ENCODE assay signal across 1 cellular context in the genomic region with DNA sequence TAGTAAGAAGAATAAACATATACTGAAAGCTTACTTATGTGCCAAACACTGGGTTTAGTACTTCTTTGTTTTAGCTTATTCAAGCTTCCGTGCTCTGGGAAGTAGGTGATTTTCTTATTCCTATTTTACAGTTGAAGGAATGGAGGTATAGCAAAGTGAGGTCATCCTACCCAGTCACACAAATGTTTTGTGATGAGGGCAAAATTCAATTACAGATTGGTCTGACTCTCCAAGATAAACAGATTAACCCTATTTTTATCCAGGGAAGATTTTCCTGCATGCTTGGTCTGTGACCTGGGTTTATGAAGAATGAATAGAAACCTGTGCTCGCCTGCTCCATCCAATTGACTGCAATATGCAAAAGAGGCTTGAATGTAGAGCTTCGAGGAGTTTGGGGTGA.
TF ChIP-seq lines count a peak whose summit lies in the region.

No MANE protein-coding gene starts in this region.

TF ChIP-seq in SK-N-SH treated with all-trans-retinoic acid at 6 μM for 48 hours, 23 proteins besides CTCF, POLR2A, EP300 and RAD21 (continued from another document):
- TF ChIP-seq, protein P1, sequence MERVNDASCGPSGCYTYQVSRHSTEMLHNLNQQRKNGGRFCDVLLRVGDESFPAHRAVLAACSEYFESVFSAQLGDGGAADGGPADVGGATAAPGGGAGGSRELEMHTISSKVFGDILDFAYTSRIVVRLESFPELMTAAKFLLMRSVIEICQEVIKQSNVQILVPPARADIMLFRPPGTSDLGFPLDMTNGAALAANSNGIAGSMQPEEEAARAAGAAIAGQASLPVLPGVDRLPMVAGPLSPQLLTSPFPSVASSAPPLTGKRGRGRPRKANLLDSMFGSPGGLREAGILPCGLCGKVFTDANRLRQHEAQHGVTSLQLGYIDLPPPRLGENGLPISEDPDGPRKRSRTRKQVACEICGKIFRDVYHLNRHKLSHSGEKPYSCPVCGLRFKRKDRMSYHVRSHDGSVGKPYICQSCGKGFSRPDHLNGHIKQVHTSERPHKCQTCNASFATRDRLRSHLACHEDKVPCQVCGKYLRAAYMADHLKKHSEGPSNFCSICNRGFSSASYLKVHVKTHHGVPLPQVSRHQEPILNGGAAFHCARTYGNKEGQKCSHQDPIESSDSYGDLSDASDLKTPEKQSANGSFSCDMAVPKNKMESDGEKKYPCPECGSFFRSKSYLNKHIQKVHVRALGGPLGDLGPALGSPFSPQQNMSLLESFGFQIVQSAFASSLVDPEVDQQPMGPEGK (CRISPR knock-in tag; IDR thresholded peaks at IDR 0.05; ENCODE audit: borderline replicate concordance): no peak
- TF ChIP-seq PPARA (CRISPR knock-in tag; IDR thresholded peaks at IDR 0.05; ENCODE audit: borderline replicate concordance): no peak
- no peak for TF ChIP-seq RARB (CRISPR knock-in tag; IDR thresholded peaks at IDR 0.05)
- TF ChIP-seq ARNTL (CRISPR knock-in tag; IDR thresholded peaks at IDR 0.05; ENCODE audit: borderline replicate concordance, low read depth): no peak
- TF ChIP-seq SNAI2 (CRISPR knock-in tag; IDR thresholded peaks at IDR 0.05): peak; percentile 59; the same call in 1 of the 2 replicates
- no peak for TF ChIP-seq BACH2 (CRISPR knock-in tag; IDR thresholded peaks at IDR 0.05; ENCODE audit: borderline replicate concordance)
- peak; percentile 60 for TF ChIP-seq ISL1 (CRISPR knock-in tag; IDR thresholded peaks at IDR 0.05)
- no peak for TF ChIP-seq TOX (CRISPR knock-in tag; IDR thresholded peaks at IDR 0.05; ENCODE audit: borderline replicate concordance)
- no peak for TF ChIP-seq TSHZ2 (CRISPR knock-in tag; IDR thresholded peaks at IDR 0.05)
